Comparison of ENCODE assay signal across 2 cellular contexts in genomic region chr3:114128231-114128630, GRCh38.
TF ChIP-seq lines count a peak whose summit lies in the region.

No MANE protein-coding gene starts in this region.

TF ChIP-seq in SK-N-SH treated with all-trans-retinoic acid at 6 μM for 48 hours, 23 proteins besides CTCF, POLR2A, EP300 and RAD21:
- TF ChIP-seq ZNF8 (CRISPR knock-in tag; IDR thresholded peaks at IDR 0.05): no peak
- TF ChIP-seq CREB5 (CRISPR knock-in tag; IDR thresholded peaks at IDR 0.05; ENCODE audit: low read depth): 0 out of 2 replicates have a peak, but pooled peaks have one; percentile 33
- TF ChIP-seq PATZ1 (CRISPR knock-in tag; IDR thresholded peaks at IDR 0.05; ENCODE audit: borderline replicate concordance): 0 out of 2 replicates have a peak, but pooled peaks have one; percentile 24
- TF ChIP-seq ISL1 (CRISPR knock-in tag; IDR thresholded peaks at IDR 0.05): peak; percentile 63
- no peak for TF ChIP-seq RARB (CRISPR knock-in tag; IDR thresholded peaks at IDR 0.05)
- no peak for TF ChIP-seq SNAI2 (CRISPR knock-in tag; IDR thresholded peaks at IDR 0.05)

TF ChIP-seq in endothelial cell of umbilical vein, 7 proteins besides CTCF, POLR2A, EP300 and RAD21:
- TF ChIP-seq MAX (IDR thresholded peaks at IDR 0.05; ENCODE audit: insufficient read depth, insufficient read length) (no peak), FOS (IDR thresholded peaks at IDR 0.05; ENCODE audit: borderline replicate concordance, insufficient read depth, low read length) (peak; percentile 89), JUN (IDR thresholded peaks at IDR 0.05; ENCODE audit: borderline replicate concordance, insufficient read depth, insufficient read length, low read depth) (peak; percentile 56), GATA2 (IDR thresholded peaks at IDR 0.05; ENCODE audit: insufficient read depth, insufficient read length, low read depth, low read length) (peak; percentile 66)
TF ChIP-seq in endothelial cell of umbilical vein: peak in this region for 3.
